ENCODE assay signal across 15 cellular contexts in the genomic region with DNA sequence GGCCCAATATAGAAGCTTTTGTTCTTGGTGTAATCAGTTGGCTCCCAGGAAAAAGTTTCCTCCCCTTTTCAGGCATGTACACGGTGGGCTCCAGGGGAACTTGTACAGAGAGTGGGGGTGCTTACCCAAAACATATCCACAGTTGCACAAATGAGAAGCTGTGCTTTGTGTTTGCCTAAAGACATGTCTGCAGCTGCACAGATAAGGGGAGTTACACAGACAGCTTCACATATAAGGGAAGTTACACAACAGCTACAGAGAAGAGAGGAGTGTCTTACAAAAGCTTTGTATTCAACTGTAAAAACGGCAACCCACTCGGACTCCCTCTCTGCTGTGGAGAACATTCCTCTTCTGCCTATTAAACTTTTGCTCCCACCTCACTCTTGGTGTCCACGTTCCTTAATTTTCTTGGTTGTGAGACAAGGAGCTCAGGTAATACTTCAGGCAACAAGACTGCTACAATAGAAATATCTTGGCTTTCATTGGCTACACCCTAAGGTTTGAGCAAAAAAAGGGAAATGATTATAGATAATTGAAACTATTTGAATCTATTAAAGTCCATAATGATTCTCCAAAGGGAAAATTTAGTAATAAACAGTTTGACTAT. TPM values are rescaled to one million over a fixed set of nuclear protein-coding genes. Genes with fewer than 3 reads are reported as not detected.
A peak's percentile ranks its signal among the peaks of the same experiment; 100 is the strongest.
DNase-seq lines count a peak whose midpoint lies in the region; ATAC-seq and TF ChIP-seq lines count a peak whose summit lies in the region.
"Had no signal": no experiment of that assay in that cellular context is flagged by ENCODE, and none has a peak within 500 bp of the region (broad histone marks: within the 10 kb centered on the region; RNA-seq: fewer than 3 reads in every experiment).

No MANE protein-coding gene starts in this region.

- intact Hi-C loops in left lung (cut with DNase I): no loop called here

- H3K9me3 ChIP-seq in left lung (no peaks in the 10 kb centered on the region), osteoblast (ENCODE audit: low read depth, low read length) (no peaks in the 10 kb centered on the region)
- H3K9me3 ChIP-seq: HAP-1 had no signal

- H3K4me3 ChIP-seq in NB4 (ENCODE audit: low read depth, low read length): peak overlapping the region; percentile 47
- no peak overlapping the region for H3K4me3 ChIP-seq in left lung
- H3K4me3 ChIP-seq in osteoblast (ENCODE audit: insufficient read depth, low read length): no peak overlapping the region
- H3K4me3 ChIP-seq: HAP-1 had no signal

- no peak overlapping the region for H3K4me2 ChIP-seq in osteoblast (ENCODE audit: insufficient read depth, low read length)

- H4K20me1 ChIP-seq in osteoblast (ENCODE audit: insufficient read depth, low read length): no peaks in the 10 kb centered on the region

- no peaks in the 10 kb centered on the region for H3K4me1 Mint-ChIP-seq in HFFc6 (ENCODE audit: low read depth)

- H3K36me3 ChIP-seq in left lung: no peaks in the 10 kb centered on the region
- H3K36me3 ChIP-seq in osteoblast (ENCODE audit: insufficient read depth, low read length): no peaks in the 10 kb centered on the region
- H3K36me3 ChIP-seq: HAP-1 had no signal

- peak overlapping the region; percentile 45 for H3K27ac ChIP-seq in angular gyrus (ENCODE audit: low read depth, low read length)
- H3K27ac ChIP-seq in left lung: peak overlapping the region; percentile 27 to 78
- H3K27ac ChIP-seq in osteoblast (ENCODE audit: low read depth, low read length): no peak overlapping the region

- POLR2A ChIA-PET in HEK293T (lab: Yijun Ruan, JAX): interaction anchor here (0.9 kb wide), 1 partner anchor 9 kb away, joined by 3 read pairs; no protein-coding TSS in a partner anchor

- peaks cover 18% of the 10 kb centered on the region for H3K27me3 Mint-ChIP-seq in HFFc6 (ENCODE audit: insufficient read depth)

- ATAC-seq in left lung (peak; percentile 70), GM21528 (IDR thresholded peaks at IDR 0.05; ENCODE audit: low FRiP score, unreplicated experiment) (no peak)

- no peak overlapping the region for H3K4me3 Mint-ChIP-seq in HFFc6
- H3K4me3 Mint-ChIP-seq: central memory CD8-positive, alpha-beta T cell had no signal

- H3K36me3 Mint-ChIP-seq in HFFc6 (ENCODE audit: low read depth): no peaks in the 10 kb centered on the region

- no peak overlapping the region for H3K27ac Mint-ChIP-seq in HFFc6

- TF ChIP-seq POLR2A in NB4 (IDR thresholded peaks at IDR 0.05; ENCODE audit: extremely low read depth, insufficient read length): peak; percentile 40

- no peaks in the 10 kb centered on the region for H3K79me2 ChIP-seq in osteoblast (ENCODE audit: insufficient read depth, low read length)

- no peaks in the 10 kb centered on the region for H3K9me3 Mint-ChIP-seq in HFFc6
- H3K9me3 Mint-ChIP-seq: central memory CD8-positive, alpha-beta T cell had no signal

- TF ChIP-seq CTCF in NB4 (IDR thresholded peaks at IDR 0.05; ENCODE audit: low read depth, low read length) (no peak), left lung (IDR thresholded peaks at IDR 0.05) (no peak), osteoblast (IDR thresholded peaks at IDR 0.05; ENCODE audit: extremely low read depth, low read depth, low read length) (no peak), HFFc6 (IDR thresholded peaks at IDR 0.05) (no peak)

- H3K27me3 ChIP-seq in left lung (no peaks in the 10 kb centered on the region), osteoblast (ENCODE audit: insufficient read depth, low read length) (peaks cover 5% of the 10 kb centered on the region)

- peaks cover 0 to 16% of the 10 kb centered on the region in 2 donors for H3K4me1 ChIP-seq in left lung
- no peaks in the 10 kb centered on the region for H3K4me1 ChIP-seq in osteoblast (ENCODE audit: insufficient read depth, low read length)
- H3K4me1 ChIP-seq: HAP-1 had no signal

- DNase-seq in NB4 (ENCODE audit: low read depth) (peak; percentile 98), left lung (no peak), superior temporal gyrus (ENCODE audit: extremely low spot score) (peak; percentile 24), osteoblast (ENCODE audit: insufficient read length, low spot score, missing footprints) (no peak), HFFc6 (no peak), HEK293T (ENCODE audit: extremely low spot score) (no peak)
- DNase-seq: activated CD4-positive, alpha-beta T cell treated with anti-CD3 and anti-CD28 coated beads for 48 hours; activated effector memory CD4-positive, alpha-beta T cell treated with anti-CD3 and anti-CD28 coated beads, Interleukin-2, amount 50 U/mL, for 16 hours; Karpas-422; NCI-H345; stimulated activated naive CD4-positive, alpha-beta T cell treated with Interleukin-2 at 50 U/mL for 16 hours had no signal

- no peak overlapping the region for H2AFZ ChIP-seq in osteoblast (ENCODE audit: low read length)

- CTCF ChIA-PET in HEK293T (lab: Yijun Ruan, JAX): interaction anchor here (0.6 kb wide), 1 partner anchor 38 kb away, joined by 3 read pairs; no protein-coding TSS in a partner anchor

TF ChIP-seq in HEK293T, 16 proteins besides CTCF, POLR2A, EP300 and RAD21:
- TF ChIP-seq SUZ12 (IDR thresholded peaks at IDR 0.05): no peak
- no peak for TF ChIP-seq FOXA1 (IDR thresholded peaks at IDR 0.05)
- no peak for TF ChIP-seq ARNT (IDR thresholded peaks at IDR 0.05)
- no peak for TF ChIP-seq ELF4 (IDR thresholded peaks at IDR 0.05)
- no peak for TF ChIP-seq PKNOX1 (IDR thresholded peaks at IDR 0.05)
- TF ChIP-seq TARDBP (IDR thresholded peaks at IDR 0.05): no peak

RNA-seq across cellular contexts. Expression of gene PNRC1, which starts 7.4 kb away (rescaled TPM):
- 100 to 1,000 TPM; 143 to 153 TPM for total RNA-seq in left lung
- total RNA-seq in osteoblast: 95.2 and 98.1 TPM in 2 replicates
- 10 to 100 TPM; 42.2 to 63.2 (median 52.8) TPM for total RNA-seq in HFFc6 (2021; fragmentation: NEBNext Ultra II Directional; extraction: Animal tissue kit (Norgen Biotek cat#: 25700))

RNA-seq across cellular contexts. Expression of gene SRSF12, which starts 44.8 kb away (rescaled TPM):
- under 1 TPM; 0.63 to 0.76 TPM for total RNA-seq in left lung
- under 0.01 and 0.29 TPM in 2 replicates for total RNA-seq in osteoblast
- not detected for total RNA-seq in HFFc6 (2021; fragmentation: NEBNext Ultra II Directional; extraction: Animal tissue kit (Norgen Biotek cat#: 25700))

Comparison
In these comparisons a context has a peak if more than half of its experiments do, and no peak if none do; other contexts are left out.
1. DNase-seq: peak in NB4 (single experiment) and superior temporal gyrus (single experiment); none in left lung (0 of 2), osteoblast (single experiment), HFFc6 (single experiment) and HEK293T (single experiment).